Comparison of ENCODE assay signal across 25 cellular contexts in genomic region chr20:17358854-17359253, GRCh38.
A peak's percentile ranks its signal among the peaks of the same experiment; 100 is the strongest.
DNase-seq lines count a peak whose midpoint lies in the region; TF ChIP-seq lines count a peak whose summit lies in the region.
"Had no signal": no experiment of that assay in that cellular context is flagged by ENCODE, and none has a peak within 500 bp of the region (broad histone marks: within the 10 kb centered on the region; RNA-seq: fewer than 3 reads in every experiment).

No MANE protein-coding gene starts in this region.

- no peaks in the 10 kb centered on the region for H3K4me1 Mint-ChIP-seq in activated T-cell treated with anti-CD3 and anti-CD28 coated beads, Interleukin-2, amount 50 U/mL, for 24 hours (ENCODE audit: low read depth)
- H3K4me1 Mint-ChIP-seq: CD14-positive monocyte; CD4-positive, alpha-beta memory T cell; CD4-positive, CD25-positive, alpha-beta regulatory T cell; CD8-positive, alpha-beta memory T cell had no signal

- TF ChIP-seq EP300 in tibial nerve (IDR thresholded peaks at IDR 0.05) = no peak

- H3K9me3 Mint-ChIP-seq in activated T-cell treated with anti-CD3 and anti-CD28 coated beads, Interleukin-2, amount 50 U/mL, for 24 hours = no peaks in the 10 kb centered on the region
- H3K9me3 Mint-ChIP-seq: CD8-positive, alpha-beta memory T cell had no signal

- no peak overlapping the region for H3K27ac Mint-ChIP-seq in activated T-cell treated with anti-CD3 and anti-CD28 coated beads, Interleukin-2, amount 50 U/mL, for 24 hours
- H3K27ac Mint-ChIP-seq: CD14-positive monocyte; CD4-positive, alpha-beta memory T cell; CD4-positive, CD25-positive, alpha-beta regulatory T cell; CD8-positive, alpha-beta memory T cell had no signal

- H3K36me3 ChIP-seq in adipocyte (ENCODE audit: control insufficient read depth, insufficient read depth, low read length, severe bottlenecking) (no peaks in the 10 kb centered on the region), tibial nerve (no peaks in the 10 kb centered on the region)
- H3K36me3 ChIP-seq: BE2C, BLaER1 had no signal

- DNase-seq in AG09319 (ENCODE audit: extremely low read depth, low read depth) = peak; percentile 38
- peak; percentile 27 for DNase-seq in NCI-H69 (lab: John Stamatoyannopoulos, UW)
- peak; percentile 38 for DNase-seq in adipocyte (ENCODE audit: low read depth)
- peak; percentile 9 for DNase-seq in islet precursor cell
- DNase-seq in tibial nerve (ENCODE audit: low spot score in 2 of 2) = no peak
- no peak for DNase-seq in activated T-cell treated with anti-CD3 and anti-CD28 coated beads, Interleukin-2, amount 50 U/mL, for 24 hours
- DNase-seq in SIG-M5 treated with dmso at 0.1 percent for 504 hours (lab: John Stamatoyannopoulos, UW; ENCODE audit: unreplicated experiment) = no peak
- DNase-seq: BE2C; C1 segment of cervical spinal cord; CD4-positive, alpha-beta memory T cell; CD4-positive, CD25-positive, alpha-beta regulatory T cell; CD8-positive, alpha-beta memory T cell; COR-L47; DMS 273 treated with DMSO at 0.1 percent for 48 hours; DMS153; DMS53; DMS79; DND-41; EL; GDM1 had no signal

- H3K9me3 ChIP-seq in adipocyte (ENCODE audit: control insufficient read depth, low read length) = no peaks in the 10 kb centered on the region
- H3K9me3 ChIP-seq in tibial nerve = no peaks in the 10 kb centered on the region
- H3K9me3 ChIP-seq: A549, BE2C, BLaER1 had no signal

- H3K4me1 ChIP-seq in adipocyte (ENCODE audit: control insufficient read depth, insufficient read depth, low read length) (no peaks in the 10 kb centered on the region), tibial nerve (no peaks in the 10 kb centered on the region)
- H3K4me1 ChIP-seq: A549, BE2C, BLaER1 had no signal

- no peak for TF ChIP-seq CTCF in AG09319 (IDR thresholded peaks at IDR 0.05; ENCODE audit: low read depth, low read length)
- TF ChIP-seq CTCF in tibial nerve (IDR thresholded peaks at IDR 0.05) = no peak

- H3K9ac ChIP-seq in adipocyte (ENCODE audit: low read length) = no peak overlapping the region
- H3K9ac ChIP-seq: BLaER1 had no signal

- 59 to 70% methylated on average over 1 of the region's 1 CpG for WGBS in tibial nerve, 2 donors

- no peaks in the 10 kb centered on the region for H3K36me3 Mint-ChIP-seq in activated T-cell treated with anti-CD3 and anti-CD28 coated beads, Interleukin-2, amount 50 U/mL, for 24 hours (ENCODE audit: low read depth)
- H3K36me3 Mint-ChIP-seq: CD14-positive monocyte; CD4-positive, alpha-beta memory T cell; CD4-positive, CD25-positive, alpha-beta regulatory T cell; CD8-positive, alpha-beta memory T cell had no signal

- TF ChIP-seq POLR2A in tibial nerve (IDR thresholded peaks at IDR 0.05) = no peak

- H3K4me3 Mint-ChIP-seq in activated T-cell treated with anti-CD3 and anti-CD28 coated beads, Interleukin-2, amount 50 U/mL, for 24 hours = no peak overlapping the region
- H3K4me3 Mint-ChIP-seq: CD14-positive monocyte; CD4-positive, alpha-beta memory T cell; CD4-positive, CD25-positive, alpha-beta regulatory T cell; CD8-positive, alpha-beta memory T cell had no signal

- no peak overlapping the region for H3K4me3 ChIP-seq in adipocyte (ENCODE audit: low read length)
- no peak overlapping the region for H3K4me3 ChIP-seq in tibial nerve
- H3K4me3 ChIP-seq: A549, BLaER1, GM12878 had no signal

- H3K27me3 ChIP-seq in adipocyte (replicated peaks; ENCODE audit: control insufficient read depth, insufficient read depth, low read length) = no peaks in the 10 kb centered on the region
- no peaks in the 10 kb centered on the region for H3K27me3 ChIP-seq in tibial nerve
- H3K27me3 ChIP-seq: BE2C, BLaER1 had no signal

- no peaks in the 10 kb centered on the region for H3K27me3 Mint-ChIP-seq in activated T-cell treated with anti-CD3 and anti-CD28 coated beads, Interleukin-2, amount 50 U/mL, for 24 hours
- H3K27me3 Mint-ChIP-seq: CD4-positive, CD25-positive, alpha-beta regulatory T cell had no signal

- no peak overlapping the region for H3K27ac ChIP-seq in tibial nerve
- H3K27ac ChIP-seq: 22Rv1, A549, BLaER1 had no signal

Comparison
In these comparisons a context has a peak if more than half of its experiments do, and no peak if none do; other contexts are left out.
1. DNase-seq: peak in AG09319 (single experiment), NCI-H69 (single experiment), adipocyte (single experiment) and islet precursor cell (single experiment); none in tibial nerve (0 of 2), activated T-cell treated with anti-CD3 and anti-CD28 coated beads, Interleukin-2, amount 50 U/mL, for 24 hours (single experiment) and SIG-M5 treated with dmso at 0.1 percent for 504 hours (single experiment).